Comparison of ENCODE assay signal across 8 cellular contexts in the genomic region with DNA sequence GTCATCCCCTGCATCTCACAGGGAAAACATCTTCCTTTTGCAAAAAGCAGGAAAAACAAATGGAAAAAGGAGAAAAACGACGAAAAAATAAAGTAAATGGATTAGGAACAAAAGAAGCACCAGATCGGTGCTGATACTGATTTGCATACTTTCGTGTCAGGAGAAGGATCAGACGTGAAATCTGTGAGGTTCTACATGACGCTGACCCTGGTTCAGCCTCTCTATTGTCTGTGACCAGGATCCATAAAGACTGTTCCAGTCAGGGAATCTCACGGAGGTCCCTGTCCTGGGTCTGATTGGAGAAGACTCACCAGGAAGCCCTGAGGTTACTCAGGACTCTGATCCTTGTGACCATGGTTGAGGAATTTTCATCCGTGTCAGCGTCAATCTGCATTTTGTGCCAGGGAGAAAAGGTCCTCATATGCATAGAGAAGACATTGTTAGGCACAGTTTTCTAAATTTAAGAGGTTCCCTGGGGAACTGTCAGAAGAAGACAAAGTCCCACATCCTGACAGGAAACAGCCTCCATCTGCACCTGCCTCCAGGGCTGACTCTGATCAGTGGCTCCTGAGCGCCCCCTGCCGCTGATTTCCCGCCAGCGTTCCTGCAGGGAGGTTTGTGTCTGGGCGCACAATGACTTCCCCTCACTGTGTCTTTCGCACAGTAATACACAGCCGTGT.
A peak's percentile ranks its signal among the peaks of the same experiment; 100 is the strongest.
DNase-seq lines count a peak whose midpoint lies in the region; ATAC-seq and TF ChIP-seq lines count a peak whose summit lies in the region.
"Not testable (repeated sequence)": the region's sequence is repeated elsewhere in the genome, so short reads cannot be mapped to it uniquely, and the experiment has no call there.

No MANE protein-coding gene starts in this region.

- TF ChIP-seq EP300 in stomach (IDR thresholded peaks at IDR 0.05), result not testable (repeated sequence)

- TF ChIP-seq CTCF in GM06990 (IDR thresholded peaks at IDR 0.05; ENCODE audit: insufficient read depth, low read length, poor library complexity, severe bottlenecking) (peak; percentile 59), adrenal gland (IDR thresholded peaks at IDR 0.05) (peak in 2 of 6 experiments; percentile 13 to 25), stomach (IDR thresholded peaks at IDR 0.05) (peak in 3 of 7 experiments; percentile 5 to 20 (median 19))
- not testable (repeated sequence) for TF ChIP-seq CTCF in mucosa of descending colon (IDR thresholded peaks at IDR 0.05)

- intact Hi-C loops in adrenal gland (cut with DNase I); mucosa of descending colon (cut with DNase I, micrococcal nuclease); stomach (cut with DNase I; ENCODE audit: low total_unique reads): not testable (repeated sequence)

- H3K9me3 ChIP-seq in adrenal gland (replicated peaks in 1 of 3); mucosa of descending colon; stomach: not testable (repeated sequence)

- peak; percentile 30 for ATAC-seq in mucosa of descending colon

- DNase-seq in GM06990 (ENCODE audit: extremely low read depth, insufficient read length) (peak; percentile 66), KBM-7 (peak; percentile 79), activated T-cell treated with anti-CD3 and anti-CD28 coated beads for 4 hours (peak; percentile 76), adrenal gland (peak in 4 of 7 donors; percentile 5 to 71 (median 49)), mucosa of descending colon (peak; percentile 28 to 81 (median 78)), stomach (peak; percentile 72)
- DNase-seq in activated CD4-positive, CD25-positive, alpha-beta regulatory T cell treated with anti-CD3 and anti-CD28 coated beads, Interleukin-2, amount 50 U/mL, for 72 hours, result peak; percentile 98
- DNase-seq in stimulated activated CD4-positive, alpha-beta T cell treated with anti-CD3 and anti-CD28 coated beads, Interleukin-4, amount 100 ng/mL, for 4 hours, result peak; percentile 66 to 86

- peak overlapping the region; percentile 39 for H3K4me3 ChIP-seq in GM06990 (replicated peaks; ENCODE audit: low read depth, low read length)
- H3K4me3 ChIP-seq in adrenal gland, mucosa of descending colon, stomach: not testable (repeated sequence)

- H3K4me1 ChIP-seq in adrenal gland (replicated peaks in 1 of 2); mucosa of descending colon (ENCODE audit: low read depth); stomach: not testable (repeated sequence)

- not testable (repeated sequence) for H3K27me3 ChIP-seq in GM06990 (replicated peaks; ENCODE audit: control insufficient read depth, insufficient read depth, low read length); adrenal gland
- peaks cover 0 to 14% (median 0%) of the 10 kb centered on the region in 3 donors for H3K27me3 ChIP-seq in stomach

- not testable (repeated sequence) for H3K27ac ChIP-seq in adrenal gland, stomach

- not testable (repeated sequence) for H3K36me3 ChIP-seq in GM06990 (ENCODE audit: control insufficient read depth, insufficient read depth, low read length); adrenal gland (replicated peaks in 1 of 2); mucosa of descending colon (ENCODE audit: low read depth); stomach

- in situ Hi-C loops in KBM-7 (cut with MboI; ENCODE audit: low pct_unique_long_range_greater_than_20kb, low sequenced_read_pairs), result not testable (repeated sequence)

- 35 to 49% (median 43%) methylated on average over 16 of the region's 16 CpGs for WGBS in adrenal gland, 4 donors
- WGBS in stomach, 5 donors, result 38 to 46% (median 44%) methylated on average over 12 to 16 of the region's 16 CpGs

- not testable (repeated sequence) for TF ChIP-seq POLR2A in adrenal gland (IDR thresholded peaks at IDR 0.05); stomach (IDR thresholded peaks at IDR 0.05)
